In the genomic region with DNA sequence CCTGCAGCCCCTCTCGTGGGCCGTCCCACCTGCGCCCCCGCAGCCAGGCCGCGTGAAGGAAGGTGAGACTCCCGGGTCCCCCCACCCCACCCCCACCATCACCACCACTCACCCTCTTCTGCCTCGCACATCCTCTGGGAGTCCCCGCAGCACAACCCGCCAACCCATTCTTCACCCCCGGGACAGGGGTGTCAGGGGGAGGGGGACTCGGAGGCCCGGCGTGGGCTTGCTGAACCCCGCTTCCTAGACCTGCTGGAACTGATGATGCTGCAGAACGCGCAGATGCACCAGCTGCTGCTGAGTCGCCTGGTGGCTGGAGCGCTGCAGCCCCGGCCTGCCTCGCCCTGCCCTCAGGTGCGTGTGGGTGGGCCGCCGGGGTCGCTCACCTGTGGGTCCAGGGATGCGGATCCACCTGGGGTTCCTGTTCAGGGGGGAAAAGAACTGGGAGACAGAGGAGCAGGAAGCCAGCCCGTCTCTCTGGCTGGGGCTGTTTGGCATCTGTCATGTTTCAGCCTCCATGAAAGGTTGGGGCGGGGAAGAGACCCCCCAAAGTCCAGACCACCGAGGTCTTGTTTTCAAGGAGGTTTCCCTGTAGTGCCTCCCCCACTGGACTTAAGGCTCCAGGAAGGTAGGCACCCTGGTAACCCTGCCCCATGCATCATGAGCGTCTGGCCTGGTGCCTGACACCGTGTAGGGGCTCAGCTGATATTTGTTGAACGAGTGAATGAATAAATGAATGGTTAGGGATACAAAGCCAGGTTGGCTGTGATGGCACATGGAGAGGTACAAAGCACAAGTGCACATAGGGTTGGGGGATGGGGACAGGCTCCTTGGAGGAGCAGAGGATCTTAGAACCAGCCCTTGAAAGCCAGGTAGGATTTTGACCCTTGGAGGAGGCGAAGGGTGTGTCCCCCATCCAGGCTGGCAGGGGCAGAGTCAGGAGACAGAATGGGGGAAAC, we compare ENCODE assay signal across 9 cellular contexts. TPM values are rescaled to one million over a fixed set of nuclear protein-coding genes. Genes with fewer than 3 reads are reported as not detected.
DNase-seq lines count a peak whose midpoint lies in the region; ATAC-seq and TF ChIP-seq lines count a peak whose summit lies in the region.
"Had no signal": no experiment of that assay in that cellular context is flagged by ENCODE, and none has a peak within 500 bp of the region (broad histone marks: within the 10 kb centered on the region; RNA-seq: fewer than 3 reads in every experiment).

No MANE protein-coding gene starts in this region.

- H3K27me3 ChIP-seq in CD8-positive, alpha-beta memory T cell (ENCODE audit: insufficient read depth, low read length, poor library complexity, severe bottlenecking) = no peaks in the 10 kb centered on the region
- H3K27me3 ChIP-seq in OCI-LY3 (ENCODE audit: low read depth, low read length) (peaks cover 27% of the 10 kb centered on the region), ectodermal cell (ENCODE audit: control insufficient read depth, insufficient read depth, low read length, poor library complexity, severe bottlenecking) (peaks cover 33% of the 10 kb centered on the region), neuron (ENCODE audit: insufficient read depth, low read length) (peaks cover 12% of the 10 kb centered on the region)

- H3K4me2 ChIP-seq in OCI-LY3 (ENCODE audit: low read length) = peak overlapping the region; percentile 98

- CTCF ChIA-PET in CD8-positive, alpha-beta memory T cell (lab: Charles Lee) = interaction anchor here (0.9 to 12.2 kb wide), 6 partner anchors 18 to 135 kb away, joined by 3 to 246 read pairs (median 4); partner anchors contain the start of genes ERN1 and ICAM2
- CTCF ChIA-PET in RWPE1 (lab: Yijun Ruan, JAX) = no interaction called here

- H4K20me1 ChIP-seq in OCI-LY3 (ENCODE audit: insufficient read depth, low read length) = no peaks in the 10 kb centered on the region

- H3K27ac Mint-ChIP-seq in CD8-positive, alpha-beta memory T cell = peak overlapping the region; percentile 8 to 96 (median 82)

- H3K9me3 Mint-ChIP-seq in CD8-positive, alpha-beta memory T cell = no peaks in the 10 kb centered on the region

- H3K4me3 ChIP-seq in CD8-positive, alpha-beta memory T cell (ENCODE audit: low read length) = peak overlapping the region; percentile 52
- peak overlapping the region; percentile 86 for H3K4me3 ChIP-seq in OCI-LY3 (ENCODE audit: low read length)
- peak overlapping the region; percentile 69 for H3K4me3 ChIP-seq in ectodermal cell (ENCODE audit: insufficient read depth, low read depth, low read length)
- peak overlapping the region; percentile 62 for H3K4me3 ChIP-seq in neuron (ENCODE audit: low read length)

- peak in 2 of 5 donors; percentile 23 to 57 for DNase-seq in CD8-positive, alpha-beta memory T cell
- DNase-seq in RWPE1 (ENCODE audit: low spot score) (no peak), UCSD-AML1 (lab: John Stamatoyannopoulos, UW; ENCODE audit: unreplicated experiment) (no peak)

- peaks cover 27% of the 10 kb centered on the region for H3K4me1 ChIP-seq in CD8-positive, alpha-beta memory T cell (ENCODE audit: insufficient read depth, low read length)
- H3K4me1 ChIP-seq in OCI-LY3 (ENCODE audit: low read length) (peaks cover 9% of the 10 kb centered on the region), ectodermal cell (ENCODE audit: control insufficient read depth, insufficient read depth, low read length) (peaks cover 3% of the 10 kb centered on the region), neuron (ENCODE audit: insufficient read depth, low read length) (no peaks in the 10 kb centered on the region)

- peaks cover 0 to 27% (median 5%) of the 10 kb centered on the region in 3 donors for H3K36me3 Mint-ChIP-seq in CD8-positive, alpha-beta memory T cell

- no peaks in the 10 kb centered on the region for H3K79me2 ChIP-seq in OCI-LY3 (ENCODE audit: low read length)

- POLR2A ChIA-PET in CD8-positive, alpha-beta memory T cell (lab: Charles Lee) = interaction anchor here (0.8 to 7.1 kb wide), 4 partner anchors 18 to 146 kb away, joined by 3 to 67 read pairs (median 6); partner anchors contain the start of gene ICAM2
- POLR2A ChIA-PET in RWPE1 (lab: Yijun Ruan, JAX; ENCODE audit: low non-redundant PET) = no interaction called here

- ATAC-seq in GM18870 (IDR thresholded peaks at IDR 0.05; ENCODE audit: unreplicated experiment) = no peak
- ATAC-seq in HG02678 (IDR thresholded peaks at IDR 0.05; ENCODE audit: unreplicated experiment) = no peak
- ATAC-seq: HCT116 had no signal

- peak overlapping the region; percentile 36; the same call in 1 of the 2 replicates for H3K9ac ChIP-seq in OCI-LY3 (ENCODE audit: low read length)

- TF ChIP-seq CTCF in OCI-LY3 (IDR thresholded peaks at IDR 0.05; ENCODE audit: low read depth, low read length) (no peak), RWPE1 (conservative IDR thresholded peaks at IDR 0.05; ENCODE audit: low read depth) (no peak)

- H3K4me3 Mint-ChIP-seq in CD8-positive, alpha-beta memory T cell = peak overlapping the region; percentile 52 to 93 (median 87)

- peak overlapping the region; percentile 73; the same call in 1 of the 2 replicates for H2AFZ ChIP-seq in OCI-LY3 (ENCODE audit: low read depth, low read length)
- H2AFZ ChIP-seq in neuron (ENCODE audit: low read depth, low read length) = peak overlapping the region; percentile 94

- no peak overlapping the region for H3K27ac ChIP-seq in CD8-positive, alpha-beta memory T cell (ENCODE audit: low read depth, low read length)
- H3K27ac ChIP-seq in OCI-LY3 (ENCODE audit: low read length) (no peak overlapping the region), ectodermal cell (ENCODE audit: insufficient read depth, low read depth, low read length, poor library complexity, severe bottlenecking) (no peak overlapping the region), RWPE1 (no peak overlapping the region)

- WGBS in ectodermal cell, 2 experiments = 33 to 36% methylated on average over 33 of the region's 33 CpGs

- H3K4me1 Mint-ChIP-seq in CD8-positive, alpha-beta memory T cell = peaks cover 38 to 50% (median 48%) of the 10 kb centered on the region in 3 donors

- H3K27me3 Mint-ChIP-seq in CD8-positive, alpha-beta memory T cell = no peaks in the 10 kb centered on the region

- H3K9me3 ChIP-seq in CD8-positive, alpha-beta memory T cell (ENCODE audit: low read length) = no peaks in the 10 kb centered on the region
- H3K9me3 ChIP-seq in OCI-LY3 (ENCODE audit: insufficient read depth, low read length) (no peaks in the 10 kb centered on the region), ectodermal cell (ENCODE audit: control insufficient read depth, low read length) (no peaks in the 10 kb centered on the region), neuron (ENCODE audit: low read length) (no peaks in the 10 kb centered on the region)

- H3K36me3 ChIP-seq in CD8-positive, alpha-beta memory T cell (ENCODE audit: insufficient read depth, low read length) = peaks cover 8% of the 10 kb centered on the region
- H3K36me3 ChIP-seq in OCI-LY3 (replicated peaks; ENCODE audit: low read depth, low read length) (peaks cover 8% of the 10 kb centered on the region), ectodermal cell (ENCODE audit: control insufficient read depth, insufficient read depth, low read length) (no peaks in the 10 kb centered on the region), neuron (ENCODE audit: insufficient read depth, low read length) (no peaks in the 10 kb centered on the region)

RNA-seq across cellular contexts. Expression of gene PRR29, which starts 0.8 kb away (rescaled TPM):
- total RNA-seq in CD8-positive, alpha-beta memory T cell = under 1 TPM; 0.24 to 0.51 TPM
- 4.1 TPM for polyA plus RNA-seq in CD8-positive, alpha-beta memory T cell
- polyA plus RNA-seq in ectodermal cell (2013, experiment 1 of 4) = 0.69 TPM
- polyA plus RNA-seq in ectodermal cell (2013, experiment 2 of 4) = 0.68 TPM
- 0.96 TPM for polyA plus RNA-seq in ectodermal cell (2013, experiment 3 of 4)
- 0.57 TPM for polyA plus RNA-seq in ectodermal cell (2013, experiment 4 of 4)

RNA-seq across cellular contexts. Expression of gene ICAM2, which starts 21.4 kb away (rescaled TPM):
- total RNA-seq in CD8-positive, alpha-beta memory T cell = 10 to 100 TPM; 77.4 to 80.7 TPM
- 301 TPM for polyA plus RNA-seq in CD8-positive, alpha-beta memory T cell
- polyA plus RNA-seq in ectodermal cell (2013, experiment 1 of 4) = not detected
- 0.25 TPM for polyA plus RNA-seq in ectodermal cell (2013, experiment 2 of 4)
- polyA plus RNA-seq in ectodermal cell (2013, experiment 3 of 4) = not detected
- polyA plus RNA-seq in ectodermal cell (2013, experiment 4 of 4) = not detected

RNA-seq across cellular contexts. Expression of gene SCN4A, which starts 26.3 kb away (rescaled TPM):
- under 1 TPM; 0.04 TPM for total RNA-seq in CD8-positive, alpha-beta memory T cell
- polyA plus RNA-seq in CD8-positive, alpha-beta memory T cell = not detected
- 5.0 TPM for polyA plus RNA-seq in ectodermal cell (2013, experiment 1 of 4)
- 4.3 TPM for polyA plus RNA-seq in ectodermal cell (2013, experiment 2 of 4)
- polyA plus RNA-seq in ectodermal cell (2013, experiment 3 of 4) = 3.5 TPM
- polyA plus RNA-seq in ectodermal cell (2013, experiment 4 of 4) = 3.8 TPM
